28 cellular contexts compared by ENCODE assay signal in genomic region chr13:49351871-49352270, GRCh38.
DNase-seq lines count a peak whose midpoint lies in the region; ATAC-seq and TF ChIP-seq lines count a peak whose summit lies in the region.
"Had no signal": no experiment of that assay in that cellular context is flagged by ENCODE, and none has a peak within 500 bp of the region (broad histone marks: within the 10 kb centered on the region; RNA-seq: fewer than 3 reads in every experiment).

No MANE protein-coding gene starts in this region.

- H3K9me2 ChIP-seq in SK-N-SH = no peaks in the 10 kb centered on the region
- H3K9me2 ChIP-seq in Karpas-422 (replicated peaks; ENCODE audit: insufficient read depth, low read length) = no peaks in the 10 kb centered on the region

- H3K27ac ChIP-seq in SK-N-SH (ENCODE audit: low read depth in 2 of 2, low read length in 1 of 2) = peak overlapping the region in 1 of 2 experiments; percentile 92; a peak in 2 of 4 replicates
- peak overlapping the region; percentile 79 for H3K27ac ChIP-seq in smooth muscle cell (ENCODE audit: low read depth)
- no peak overlapping the region for H3K27ac ChIP-seq in Karpas-422 (ENCODE audit: low read length)
- H3K27ac ChIP-seq: 22Rv1, esophagus squamous epithelium, gastrocnemius medialis, hepatocyte, neural progenitor cell, SJSA1, vagina had no signal

- CTCF ChIA-PET in SK-N-SH (lab: Yijun Ruan, JAX) = no interaction called here

- H3K9me3 ChIP-seq in SK-N-SH (no peaks in the 10 kb centered on the region), smooth muscle cell (replicated peaks; ENCODE audit: low read depth) (no peaks in the 10 kb centered on the region), Karpas-422 (ENCODE audit: low read length) (no peaks in the 10 kb centered on the region)
- H3K9me3 ChIP-seq: esophagus squamous epithelium, gastrocnemius medialis, SJSA1, vagina had no signal

- WGBS in SK-N-SH (ENCODE audit: low lambda C conversion rate) = 22% methylated on average over 2 of the region's 2 CpGs
- WGBS in smooth muscle cell (ENCODE audit: low lambda C conversion rate) = 53% methylated on average over 2 of the region's 2 CpGs

- no peaks in the 10 kb centered on the region for H4K20me1 ChIP-seq in SK-N-SH (ENCODE audit: insufficient read depth)
- no peaks in the 10 kb centered on the region for H4K20me1 ChIP-seq in smooth muscle cell (ENCODE audit: low read depth)
- H4K20me1 ChIP-seq in Karpas-422 (ENCODE audit: insufficient read depth, low read depth, low read length) = no peaks in the 10 kb centered on the region

- H3K4me1 ChIP-seq in SK-N-SH (ENCODE audit: control insufficient read depth in 1 of 2, insufficient read depth in 2 of 2, low read depth in 1 of 2, low read length in 1 of 2) = peaks cover 0 to 16% of the 10 kb centered on the region in 2 experiments; a peak in 1 of 4 replicates
- no peaks in the 10 kb centered on the region for H3K4me1 ChIP-seq in smooth muscle cell (ENCODE audit: low read depth)
- H3K4me1 ChIP-seq in Karpas-422 (ENCODE audit: low read length) = no peaks in the 10 kb centered on the region
- H3K4me1 ChIP-seq: neural progenitor cell had no signal

- TF ChIP-seq CTCF in SK-N-SH (IDR thresholded peaks at IDR 0.05) (no peak), fibroblast of the aortic adventitia (IDR thresholded peaks at IDR 0.05; ENCODE audit: insufficient read depth, low read length) (no peak), smooth muscle cell (IDR thresholded peaks at IDR 0.05; ENCODE audit: borderline replicate concordance, insufficient read depth, poor library complexity, severe bottlenecking) (no peak)

- H3K9ac ChIP-seq in SK-N-SH (peak overlapping the region; percentile 46; the same call in 1 of the 2 replicates), smooth muscle cell (ENCODE audit: low read depth) (peak overlapping the region; percentile 42), Karpas-422 (ENCODE audit: low read length) (no peak overlapping the region)
- H3K9ac ChIP-seq: neural progenitor cell had no signal

- H3K4me3 ChIP-seq in SK-N-SH (ENCODE audit: low read depth in 2 of 2, low read length in 1 of 2) (no peak overlapping the region), fibroblast of the aortic adventitia (ENCODE audit: low read depth, low read length) (no peak overlapping the region), smooth muscle cell (no peak overlapping the region), Karpas-422 (ENCODE audit: low read length) (no peak overlapping the region)
- H3K4me3 ChIP-seq: esophagus squamous epithelium, gastrocnemius medialis, hepatocyte, neural progenitor cell, SJSA1, vagina had no signal

- POLR2A ChIA-PET in SK-N-SH (lab: Yijun Ruan, JAX) = no interaction called here

- no peak overlapping the region for H3K4me2 ChIP-seq in SK-N-SH
- peak overlapping the region; percentile 8 for H3K4me2 ChIP-seq in smooth muscle cell
- no peak overlapping the region for H3K4me2 ChIP-seq in Karpas-422 (ENCODE audit: low read depth, low read length, poor library complexity, severe bottlenecking)
- H3K4me2 ChIP-seq: hepatocyte, neural progenitor cell had no signal

- H3F3A ChIP-seq in SK-N-SH (replicated peaks; ENCODE audit: insufficient read depth) (peaks cover 27% of the 10 kb centered on the region), smooth muscle cell (ENCODE audit: low read depth) (peaks cover 3% of the 10 kb centered on the region)

- no peak for TF ChIP-seq EP300 in SK-N-SH (IDR thresholded peaks at IDR 0.05; ENCODE audit: borderline replicate concordance in 1 of 2, low read depth in 1 of 2, low read length in 1 of 2)

- no peaks in the 10 kb centered on the region for H3K79me2 ChIP-seq in SK-N-SH (ENCODE audit: insufficient read depth)
- no peaks in the 10 kb centered on the region for H3K79me2 ChIP-seq in smooth muscle cell (ENCODE audit: low read depth)
- H3K79me2 ChIP-seq in Karpas-422 (ENCODE audit: low read length) = 0 out of 2 replicates have a peak, but pooled peaks cover 4% of the 10 kb centered on the region
- H3K79me2 ChIP-seq: hepatocyte had no signal

- ATAC-seq in SK-N-SH treated with all-trans-retinoic acid at 6 μM for 48 hours (no peak), GM18498 (IDR thresholded peaks at IDR 0.05; ENCODE audit: unreplicated experiment) (no peak), HG02885 (IDR thresholded peaks at IDR 0.05; ENCODE audit: poor library complexity, unreplicated experiment) (no peak)
- ATAC-seq: CD8-positive, alpha-beta T cell; gastrocnemius medialis; right cardiac atrium; stimulated activated memory B cell treated with anti-CD40 and anti-IgM and Interleukin-4, amounts not matched to agents 10 μg/mL and 1 μg/mL and 100 μg/mL, for 72 hours had no signal

- no peaks in the 10 kb centered on the region for H3K27me3 ChIP-seq in SK-N-SH (ENCODE audit: insufficient read depth)
- no peaks in the 10 kb centered on the region for H3K27me3 ChIP-seq in smooth muscle cell (ENCODE audit: low read depth)
- H3K27me3 ChIP-seq in Karpas-422 (ENCODE audit: low read length) = no peaks in the 10 kb centered on the region
- H3K27me3 ChIP-seq: esophagus squamous epithelium, gastrocnemius medialis, hepatocyte, neural progenitor cell, SJSA1, vagina had no signal

- peak overlapping the region; percentile 42; the same call in 1 of the 2 replicates for H2AFZ ChIP-seq in SK-N-SH (ENCODE audit: low read depth)
- no peak overlapping the region for H2AFZ ChIP-seq in smooth muscle cell (ENCODE audit: low read depth)
- H2AFZ ChIP-seq in Karpas-422 (ENCODE audit: low read length) = no peak overlapping the region
- H2AFZ ChIP-seq: hepatocyte, neural progenitor cell had no signal

- no peak for TF ChIP-seq RAD21 in SK-N-SH (IDR thresholded peaks at IDR 0.05; ENCODE audit: low read length)

- H3K36me3 ChIP-seq in SK-N-SH (replicated peaks in 1 of 2; ENCODE audit: control insufficient read depth in 1 of 2, insufficient read depth in 2 of 2, low read length in 1 of 2) (peaks cover 0 to 3% of the 10 kb centered on the region in 2 experiments), smooth muscle cell (ENCODE audit: low read depth) (no peaks in the 10 kb centered on the region), Karpas-422 (ENCODE audit: insufficient read depth, low read length) (peaks cover 14% of the 10 kb centered on the region)
- H3K36me3 ChIP-seq: gastrocnemius medialis, neural progenitor cell, SJSA1 had no signal

- DNase-seq in SK-N-SH = no peak
- DNase-seq in amniotic epithelial cell (ENCODE audit: low read depth) = peak; percentile 83
- DNase-seq in fibroblast of the aortic adventitia (ENCODE audit: low read depth) = peak; percentile 70
- DNase-seq in smooth muscle cell (lab: John Stamatoyannopoulos, UW; ENCODE audit: unreplicated experiment) = no peak
- no peak for DNase-seq in Karpas-422
- DNase-seq: activated CD4-positive, CD25-positive, alpha-beta regulatory T cell treated with anti-CD3 and anti-CD28 coated beads, Interleukin-2, amount 50 U/mL, for 72 hours; activated effector memory CD4-positive, alpha-beta T cell treated with Interleukin-2 at 50 U/mL for 16 hours; activated T-cell treated with anti-CD3 and anti-CD28 coated beads for 4 hours; CD8-positive, alpha-beta T cell; esophagus squamous epithelium; gastrocnemius medialis; GDM1; H7; NCI-H1105 treated with DMSO at 0.1 percent for 48 hours; NCI-H2029 treated with DMSO at 0.1 percent for 48 hours; NCI-H226; posterior cingulate gyrus; right cardiac atrium; stimulated activated CD4-positive, alpha-beta T cell treated with anti-CD3 and anti-CD28 coated beads, Interleukin-4, amount 100 ng/mL, for 24 hours had no signal

TF ChIP-seq in SK-N-SH, 30 proteins besides CTCF, POLR2A, EP300 and RAD21 (continues in another document):
- TF ChIP-seq JUND (IDR thresholded peaks at IDR 0.05) (peak; percentile 28), TEAD4 (IDR thresholded peaks at IDR 0.05; ENCODE audit: borderline replicate concordance, insufficient read depth) (no peak), SIN3A (IDR thresholded peaks at IDR 0.05; ENCODE audit: borderline replicate concordance, low read depth, low read length) (no peak), FOSL2 (IDR thresholded peaks at IDR 0.05; ENCODE audit: borderline replicate concordance, low read depth) (peak; percentile 28; the same call in 1 of the 2 replicates), EZH2phosphoT487 (IDR thresholded peaks at IDR 0.05; ENCODE audit: borderline replicate concordance, low read depth) (no peak), GATA2 (CRISPR knock-in tag; IDR thresholded peaks at IDR 0.05) (no peak), FOXM1 (IDR thresholded peaks at IDR 0.05; ENCODE audit: low read depth) (no peak), ELF1 (IDR thresholded peaks at IDR 0.05) (no peak), RCOR1 (IDR thresholded peaks at IDR 0.05; ENCODE audit: low read length) (no peak), TCF12 (IDR thresholded peaks at IDR 0.05) (peak; percentile 28; the same call in 1 of the 2 replicates)

TF ChIP-seq in SK-N-SH treated with all-trans-retinoic acid at 6 μM for 48 hours, 23 proteins besides CTCF, POLR2A, EP300 and RAD21 (continues in another document):
- TF ChIP-seq PPARA (CRISPR knock-in tag; IDR thresholded peaks at IDR 0.05; ENCODE audit: borderline replicate concordance) (no peak), POU6F1 (CRISPR knock-in tag; IDR thresholded peaks at IDR 0.05; ENCODE audit: borderline replicate concordance, low read depth) (no peak), BACH2 (CRISPR knock-in tag; IDR thresholded peaks at IDR 0.05; ENCODE audit: borderline replicate concordance) (no peak), ZFP3 (CRISPR knock-in tag; IDR thresholded peaks at IDR 0.05) (no peak), ARNTL (CRISPR knock-in tag; IDR thresholded peaks at IDR 0.05; ENCODE audit: borderline replicate concordance, low read depth) (no peak)

Comparison
In these comparisons a context has a peak if more than half of its experiments do, and no peak if none do; other contexts are left out.
1. DNase-seq: peak in amniotic epithelial cell (single experiment) and fibroblast of the aortic adventitia (single experiment); none in SK-N-SH (single experiment), smooth muscle cell (single experiment) and Karpas-422 (single experiment).